In the genomic region with DNA sequence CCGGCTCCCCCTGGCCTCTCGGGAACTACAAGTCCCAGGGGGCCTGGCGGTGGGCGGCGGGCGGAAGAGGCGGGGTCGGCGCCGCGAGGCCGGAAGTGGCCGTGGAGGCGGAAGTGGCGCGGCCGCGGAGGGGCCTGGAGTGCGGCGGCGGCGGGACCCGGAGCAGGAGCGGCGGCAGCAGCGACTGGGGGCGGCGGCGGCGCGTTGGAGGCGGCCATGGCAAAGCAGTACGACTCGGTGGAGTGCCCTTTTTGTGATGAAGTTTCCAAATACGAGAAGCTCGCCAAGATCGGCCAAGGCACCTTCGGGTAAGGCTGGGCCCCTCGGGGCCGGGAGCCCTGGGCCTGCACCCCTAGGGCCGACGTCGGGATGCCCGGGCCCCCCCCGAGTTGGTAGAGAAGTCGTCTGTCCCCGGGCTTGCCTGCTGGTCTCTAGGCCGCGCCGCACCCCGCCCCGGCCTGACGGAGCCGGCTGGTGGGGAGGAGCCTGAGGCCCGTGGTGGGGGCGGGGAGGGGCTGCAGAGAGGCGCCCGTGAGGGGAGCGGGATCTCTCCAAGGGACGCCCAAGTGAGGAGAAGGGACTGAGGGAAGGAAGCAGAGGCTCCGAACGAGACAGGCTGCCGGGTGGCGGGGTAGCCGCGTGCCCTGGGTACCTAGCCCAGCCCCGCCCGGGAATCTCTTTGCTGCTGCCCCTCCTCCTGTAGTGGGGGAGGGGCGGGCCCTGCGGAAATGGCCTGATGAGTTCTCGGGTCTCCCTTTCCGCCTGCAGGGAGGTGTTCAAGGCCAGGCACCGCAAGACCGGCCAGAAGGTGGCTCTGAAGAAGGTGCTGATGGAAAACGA, we compare ENCODE assay signal across 8 cellular contexts. TPM values are rescaled to one million over a fixed set of nuclear protein-coding genes. Genes with fewer than 3 reads are reported as not detected.
DNase-seq lines count a peak whose midpoint lies in the region; ATAC-seq and TF ChIP-seq lines count a peak whose summit lies in the region.

CDK9 (plus strand) TSS at position 102 of the 840 bp plus-strand sequence; CDS start at position 217, 115 bp downstream.

- no peaks in the 10 kb centered on the region for H3K9me3 ChIP-seq in ovary
- H3K9me3 ChIP-seq in thymus (ENCODE audit: control insufficient read depth) = no peaks in the 10 kb centered on the region

- TF ChIP-seq POLR2A in ovary (IDR thresholded peaks at IDR 0.05) = peak; percentile 75

- H3K27ac ChIP-seq in ovary (peak within 1 kb of the TSS; percentile 95 to 96), thymus (ENCODE audit: low read depth) (peak within 1 kb of the TSS; percentile 99)

- no peaks in the 10 kb centered on the region for H3K9me3 Mint-ChIP-seq in activated naive CD4-positive, alpha-beta T cell treated with anti-CD3 and anti-CD28 coated beads, Interleukin-2, amount 50 U/mL, for 72 hours
- H3K9me3 Mint-ChIP-seq in glutamatergic neuron (ENCODE audit: unreplicated experiment) = peaks cover 13% of the 10 kb centered on the region

- H3K36me3 Mint-ChIP-seq in activated naive CD4-positive, alpha-beta T cell treated with anti-CD3 and anti-CD28 coated beads, Interleukin-2, amount 50 U/mL, for 72 hours = peaks cover 31 to 34% of the 10 kb centered on the region in 2 donors
- no peaks in the 10 kb centered on the region for H3K36me3 Mint-ChIP-seq in glutamatergic neuron (ENCODE audit: unreplicated experiment)

- no peak for TF ChIP-seq EP300 in ovary (IDR thresholded peaks at IDR 0.05)

- DNase-seq in GM04503 (ENCODE audit: low read depth) = peak; percentile 34
- DNase-seq in HEK293T (ENCODE audit: extremely low spot score) = peak; percentile 94
- peak; percentile 91 for DNase-seq in NAMALWA (ENCODE audit: low spot score)
- peak; percentile 81 for DNase-seq in SKM-1 treated with dmso at 0.1 percent for 144 hours (lab: John Stamatoyannopoulos, UW; ENCODE audit: unreplicated experiment)
- peak; percentile 95 to 97 for DNase-seq in activated naive CD4-positive, alpha-beta T cell treated with anti-CD3 and anti-CD28 coated beads, Interleukin-2, amount 50 U/mL, for 72 hours (ENCODE audit: low spot score in 2 of 2)
- DNase-seq in glutamatergic neuron = peak; percentile 96
- DNase-seq in ovary = peak; percentile 91 to 95 (median 93)

- H3K4me1 Mint-ChIP-seq in glutamatergic neuron (ENCODE audit: low read depth, unreplicated experiment) = peaks cover 5% of the 10 kb centered on the region

- ATAC-seq in activated naive CD4-positive, alpha-beta T cell treated with anti-CD3 and anti-CD28 coated beads, Interleukin-2, amount 50 U/mL, for 72 hours = peak; percentile 73 to 80

- TF ChIP-seq CTCF in glutamatergic neuron (IDR thresholded peaks at IDR 0.05; ENCODE audit: partially characterized antibody, unreplicated experiment) = no peak
- peak in 1 of 3 donors; percentile 26 for TF ChIP-seq CTCF in ovary (IDR thresholded peaks at IDR 0.05)

- 0 to 1% (median 0%) methylated on average over 60 to 75 of the region's 75 CpGs for WGBS in ovary, 3 donors
- WGBS in thymus = under 1% methylated on average over 75 of the region's 75 CpGs

- H3K4me3 ChIP-seq in ovary (peak within 1 kb of the TSS; percentile 100), thymus (ENCODE audit: low read length) (peak within 1 kb of the TSS; percentile 99)

- peak within 1 kb of the TSS; percentile 82 to 97 for H3K27ac Mint-ChIP-seq in activated naive CD4-positive, alpha-beta T cell treated with anti-CD3 and anti-CD28 coated beads, Interleukin-2, amount 50 U/mL, for 72 hours
- peak within 1 kb of the TSS; percentile 87 for H3K27ac Mint-ChIP-seq in glutamatergic neuron (ENCODE audit: unreplicated experiment)

- H3K36me3 ChIP-seq in ovary = no peaks in the 10 kb centered on the region
- H3K36me3 ChIP-seq in thymus (ENCODE audit: control insufficient read depth, insufficient read depth) = peaks cover 47% of the 10 kb centered on the region

- H3K4me3 Mint-ChIP-seq in glutamatergic neuron (ENCODE audit: unreplicated experiment) = peak within 1 kb of the TSS; percentile 95

- H3K27me3 ChIP-seq in ovary = no peaks in the 10 kb centered on the region
- H3K27me3 ChIP-seq in thymus (ENCODE audit: control insufficient read depth, insufficient read depth) = no peaks in the 10 kb centered on the region

- peaks cover 4% of the 10 kb centered on the region for H3K27me3 Mint-ChIP-seq in glutamatergic neuron (ENCODE audit: unreplicated experiment)

- intact Hi-C loops in ovary (cut with DNase I) = loop anchor here in 3 of 4 donors (1.0 to 10.0 kb wide), 6 partner anchors 51 to 199 kb away; partner anchors contain the start of genes TOR2A (in 2 of the 3) and ST6GALNAC4 (in 1 of the 3)

- POLR2A ChIA-PET in HEK293T (lab: Yijun Ruan, JAX) = interaction anchor here (0.6 to 2.2 kb wide), 14 partner anchors 12 to 179 kb away, joined by 3 to 9 read pairs (median 4); partner anchors contain the start of gene TOR2A

- H3K4me1 ChIP-seq in ovary (ENCODE audit: insufficient read depth) (peaks cover 11% of the 10 kb centered on the region), thymus (ENCODE audit: control insufficient read depth, insufficient read depth, low read length) (peaks cover 28% of the 10 kb centered on the region)

- CTCF ChIA-PET in HEK293T (lab: Yijun Ruan, JAX) = interaction anchor here (1.1 to 2.2 kb wide), 2 partner anchors 15 to 51 kb away, joined by 4 to 10 read pairs; no protein-coding TSS in a partner anchor

TF ChIP-seq in HEK293T, 16 proteins besides CTCF, POLR2A, EP300 and RAD21:
- TF ChIP-seq, protein P1, sequence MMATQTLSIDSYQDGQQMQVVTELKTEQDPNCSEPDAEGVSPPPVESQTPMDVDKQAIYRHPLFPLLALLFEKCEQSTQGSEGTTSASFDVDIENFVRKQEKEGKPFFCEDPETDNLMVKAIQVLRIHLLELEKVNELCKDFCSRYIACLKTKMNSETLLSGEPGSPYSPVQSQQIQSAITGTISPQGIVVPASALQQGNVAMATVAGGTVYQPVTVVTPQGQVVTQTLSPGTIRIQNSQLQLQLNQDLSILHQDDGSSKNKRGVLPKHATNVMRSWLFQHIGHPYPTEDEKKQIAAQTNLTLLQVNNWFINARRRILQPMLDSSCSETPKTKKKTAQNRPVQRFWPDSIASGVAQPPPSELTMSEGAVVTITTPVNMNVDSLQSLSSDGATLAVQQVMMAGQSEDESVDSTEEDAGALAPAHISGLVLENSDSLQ (IDR thresholded peaks at IDR 0.05) = no peak
- TF ChIP-seq FOXM1 (IDR thresholded peaks at IDR 0.05; ENCODE audit: borderline replicate concordance) (no peak), L3MBTL2 (conservative IDR thresholded peaks at IDR 0.05) (no peak), CTBP1 (IDR thresholded peaks at IDR 0.05; ENCODE audit: borderline replicate concordance) (no peak), FOXA1 (IDR thresholded peaks at IDR 0.05) (no peak), ARNT (IDR thresholded peaks at IDR 0.05) (no peak), SP1 (IDR thresholded peaks at IDR 0.05) (no peak), ELF4 (IDR thresholded peaks at IDR 0.05) (no peak), HDGF (IDR thresholded peaks at IDR 0.05; ENCODE audit: borderline replicate concordance) (no peak), ZNF384 (IDR thresholded peaks at IDR 0.05) (no peak), SUZ12 (IDR thresholded peaks at IDR 0.05) (no peak), NFRKB (IDR thresholded peaks at IDR 0.05) (no peak), LEF1 (IDR thresholded peaks at IDR 0.05; ENCODE audit: borderline replicate concordance) (no peak), TARDBP (IDR thresholded peaks at IDR 0.05) (no peak)

RNA-seq across cellular contexts. Expression of gene CDK9, which starts in this region (rescaled TPM):
- 10 to 100 TPM; 74.8 to 89.3 TPM for total RNA-seq in activated naive CD4-positive, alpha-beta T cell treated with anti-CD3 and anti-CD28 coated beads, Interleukin-2, amount 50 U/mL, for 72 hours
- 83.9 TPM for total RNA-seq in glutamatergic neuron (ENCODE audit: unreplicated experiment)
- total RNA-seq in ovary = 100 to 1,000 TPM in 6 of 7 donors, 10 to 100 TPM in 1; 88.7 to 209 (median 130) TPM
- polyA plus RNA-seq in ovary = 10 to 100 TPM; 71.7 to 98.9 TPM
- polyA plus RNA-seq in thymus = 122 TPM

Comparison
In these comparisons a context has a peak if more than half of its experiments do, and no peak if none do; other contexts are left out.
1. Peak in every context shown above with its lines: DNase-seq, ATAC-seq, H3K4me3 ChIP-seq and H3K27ac ChIP-seq.
2. DNase-seq: peak in every context shown above with its lines; median percentile 96 in activated naive CD4-positive, alpha-beta T cell treated with anti-CD3 and anti-CD28 coated beads, Interleukin-2, amount 50 U/mL, for 72 hours; 96 in glutamatergic neuron; 94 in HEK293T; 93 in ovary; 91 in NAMALWA; 81 in SKM-1 treated with dmso at 0.1 percent for 144 hours; 34 in GM04503.